Comparison of ENCODE assay signal across 38 cellular contexts in genomic region chr9:97813072-97813471, GRCh38. TPM values are rescaled to one million over a fixed set of nuclear protein-coding genes. Genes with fewer than 3 reads are reported as not detected.
"Had no signal": no experiment of that assay in that cellular context is flagged by ENCODE, and none has a peak within 500 bp of the region (broad histone marks: within the 10 kb centered on the region; RNA-seq: fewer than 3 reads in every experiment).

No MANE protein-coding gene starts in this region.

- ATAC-seq: activated naive CD4-positive, alpha-beta T cell treated with anti-CD3 and anti-CD28 coated beads, Interleukin-2, amount 50 U/mL, for 72 hours; activated naive CD8-positive, alpha-beta T cell treated with anti-CD3 and anti-CD28 coated beads, Interleukin-2, amount 50 U/mL, for 24 hours; activated T-cell treated with anti-CD3 and anti-CD28 coated beads, Interleukin-2, amount 50 U/mL, for 4 hours; activated T-cell treated with anti-CD3 and anti-CD28 coated beads, Interleukin-2, amount 50 U/mL, for 72 hours; activated T-helper 17 cell treated with anti-CD3 and anti-CD28 coated beads, Interleukin-2, amount 50 U/mL, for 72 hours; body of pancreas had no signal

- H3K9me3 ChIP-seq: adrenal gland, ascending aorta, body of pancreas had no signal

- H3K27ac ChIP-seq: adrenal gland, ascending aorta, body of pancreas, brain microvascular endothelial cell, breast epithelium, cardiac muscle cell had no signal

- FAIRE-seq: astrocyte, bronchial epithelial cell, colon had no signal

- DNase-seq: activated effector memory CD4-positive, alpha-beta T cell treated with anti-CD3 and anti-CD28 coated beads, Interleukin-2, amount 50 U/mL, for 16 hours; activated effector memory CD4-positive, alpha-beta T cell treated with Interleukin-2 at 50 U/mL for 16 hours; activated gamma-delta T cell; activated gamma-delta T cell treated with Interleukin-2 at 50 U/mL for 16 hours; activated naive CD4-positive, alpha-beta T cell; activated naive CD4-positive, alpha-beta T cell treated with anti-CD3 and anti-CD28 coated beads for 36 hours; activated naive CD4-positive, alpha-beta T cell treated with anti-CD3 and anti-CD28 coated beads, Interleukin-2, amount 10 ng/mL, durations not matched to agents 7 days and 5 days; activated naive CD4-positive, alpha-beta T cell treated with anti-CD3 and anti-CD28 coated beads, Interleukin-2, amount 50 U/mL, for 16 hours; activated naive CD4-positive, alpha-beta T cell treated with Interleukin-2 at 50 U/mL for 16 hours; activated naive CD8-positive, alpha-beta T cell treated with anti-CD3 and anti-CD28 coated beads for 36 hours; activated naive CD8-positive, alpha-beta T cell treated with anti-CD3 and anti-CD28 coated beads, Interleukin-2, amount 10 ng/mL, durations not matched to agents 7 days and 5 days; activated naive CD8-positive, alpha-beta T cell treated with anti-CD3 and anti-CD28 coated beads, Interleukin-2, amount 50 U/mL, for 24 hours; activated T-cell treated with anti-CD3 and anti-CD28 coated beads, Interleukin-2, amount 50 U/mL, for 1 hour; activated T-cell treated with anti-CD3 and anti-CD28 coated beads, Interleukin-2, amount 50 U/mL, for 24 hours; activated T-cell treated with anti-CD3 and anti-CD28 coated beads, Interleukin-2, amount 50 U/mL, for 4 hours; activated T-cell treated with anti-CD3 and anti-CD28 coated beads, Interleukin-2, amount 50 U/mL, for 48 hours; activated T-cell treated with anti-CD3 and anti-CD28 coated beads, Interleukin-2, amount 50 U/mL, for 72 hours; adrenal gland; amniotic stem cell; amygdala; anterior cingulate cortex; aorta; body of pancreas; brain microvascular endothelial cell; caudate nucleus; central memory CD4-positive, alpha-beta T cell; cerebellar nuclear complex had no signal

- H3K4me1 ChIP-seq: adrenal gland, ascending aorta, breast epithelium had no signal

- H3K4me3 ChIP-seq: adrenal gland, ascending aorta, body of pancreas, breast epithelium, cardiac muscle cell had no signal

- H3K36me3 ChIP-seq: adrenal gland, ascending aorta, brain microvascular endothelial cell, breast epithelium, cardiac muscle cell had no signal

- H3K27me3 ChIP-seq: adrenal gland, ascending aorta, body of pancreas, breast epithelium had no signal

RNA-seq across cellular contexts. Expression of gene FOXE1, which starts 40.0 kb away (rescaled TPM):
- total RNA-seq: activated naive CD8-positive, alpha-beta T cell treated with anti-CD3 and anti-CD28 coated beads for 36 hours; activated T-cell treated with anti-CD3 and anti-CD28 coated beads, Interleukin-2, amount 50 U/mL, for 4 hours; activated T-helper 17 cell treated with anti-CD3 and anti-CD28 coated beads, Interleukin-2, amount 50 U/mL, for 72 hours; activated T-helper 2 cell treated with anti-CD3 and anti-CD28 coated beads, Interferon-gamma antibody, Interleukin-2, Interleukin-4, amounts not matched to agents 10 μg/mL and 5 μg/mL and 100 μg/mL, durations not matched to agents 14 hours and 24 hours and 36 hours; aorta; ascending aorta; body of pancreas; breast epithelium; cardiac muscle cell; cerebellum; chondrocyte had no signal
- polyA plus RNA-seq: adrenal gland, aorta, cardiac muscle cell had no signal
